1 cellular context compared by ENCODE assay signal in genomic region chr9:35489313-35490154, GRCh38.
TF ChIP-seq lines count a peak whose summit lies in the region.

A gene with protein sequence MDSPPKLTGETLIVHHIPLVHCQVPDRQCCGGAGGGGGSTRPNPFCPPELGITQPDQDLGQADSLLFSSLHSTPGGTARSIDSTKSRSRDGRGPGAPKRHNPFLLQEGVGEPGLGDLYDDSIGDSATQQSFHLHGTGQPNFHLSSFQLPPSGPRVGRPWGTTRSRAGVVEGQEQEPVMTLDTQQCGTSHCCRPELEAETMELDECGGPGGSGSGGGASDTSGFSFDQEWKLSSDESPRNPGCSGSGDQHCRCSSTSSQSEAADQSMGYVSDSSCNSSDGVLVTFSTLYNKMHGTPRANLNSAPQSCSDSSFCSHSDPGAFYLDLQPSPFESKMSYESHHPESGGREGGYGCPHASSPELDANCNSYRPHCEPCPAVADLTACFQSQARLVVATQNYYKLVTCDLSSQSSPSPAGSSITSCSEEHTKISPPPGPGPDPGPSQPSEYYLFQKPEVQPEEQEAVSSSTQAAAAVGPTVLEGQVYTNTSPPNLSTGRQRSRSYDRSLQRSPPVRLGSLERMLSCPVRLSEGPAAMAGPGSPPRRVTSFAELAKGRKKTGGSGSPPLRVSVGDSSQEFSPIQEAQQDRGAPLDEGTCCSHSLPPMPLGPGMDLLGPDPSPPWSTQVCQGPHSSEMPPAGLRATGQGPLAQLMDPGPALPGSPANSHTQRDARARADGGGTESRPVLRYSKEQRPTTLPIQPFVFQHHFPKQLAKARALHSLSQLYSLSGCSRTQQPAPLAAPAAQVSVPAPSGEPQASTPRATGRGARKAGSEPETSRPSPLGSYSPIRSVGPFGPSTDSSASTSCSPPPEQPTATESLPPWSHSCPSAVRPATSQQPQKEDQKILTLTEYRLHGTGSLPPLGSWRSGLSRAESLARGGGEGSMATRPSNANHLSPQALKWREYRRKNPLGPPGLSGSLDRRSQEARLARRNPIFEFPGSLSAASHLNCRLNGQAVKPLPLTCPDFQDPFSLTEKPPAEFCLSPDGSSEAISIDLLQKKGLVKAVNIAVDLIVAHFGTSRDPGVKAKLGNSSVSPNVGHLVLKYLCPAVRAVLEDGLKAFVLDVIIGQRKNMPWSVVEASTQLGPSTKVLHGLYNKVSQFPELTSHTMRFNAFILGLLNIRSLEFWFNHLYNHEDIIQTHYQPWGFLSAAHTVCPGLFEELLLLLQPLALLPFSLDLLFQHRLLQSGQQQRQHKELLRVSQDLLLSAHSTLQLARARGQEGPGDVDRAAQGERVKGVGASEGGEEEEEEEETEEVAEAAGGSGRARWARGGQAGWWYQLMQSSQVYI (N-terminal part only) (plus strand): TSS chr9:35490111. CDS start chr9:35546522, 56,411 bp downstream.

TF ChIP-seq in HepG2, 621 proteins besides CTCF, POLR2A, EP300 and RAD21 (continued from another document and continues in another):
- TF ChIP-seq DZIP1 (CRISPR knock-in tag; IDR thresholded peaks at IDR 0.05) (no peak), ZFP41 (CRISPR knock-in tag; IDR thresholded peaks at IDR 0.05; ENCODE audit: borderline replicate concordance) (no peak), ZNF713 (CRISPR knock-in tag; IDR thresholded peaks at IDR 0.05) (no peak), ZNF225 (CRISPR knock-in tag; IDR thresholded peaks at IDR 0.05) (no peak), MIXL1 (CRISPR knock-in tag; IDR thresholded peaks at IDR 0.05) (no peak; the same call in 1 of the 2 replicates), ZNF557 (CRISPR knock-in tag; IDR thresholded peaks at IDR 0.05) (peak; percentile 80; the same call in 1 of the 2 replicates), ZNF335 (CRISPR knock-in tag; IDR thresholded peaks at IDR 0.05) (no peak), ZNF878 (CRISPR knock-in tag; IDR thresholded peaks at IDR 0.05) (peak; percentile 67; the same call in 1 of the 2 replicates), ZNF446 (CRISPR knock-in tag; IDR thresholded peaks at IDR 0.05) (peak; percentile 96; the same call in 1 of the 2 replicates), DNMT1 (CRISPR knock-in tag; IDR thresholded peaks at IDR 0.05) (0 out of 2 replicates have a peak, but pooled peaks have one; percentile 49), ZNF468 (CRISPR knock-in tag; IDR thresholded peaks at IDR 0.05) (0 out of 2 replicates have a peak, but pooled peaks have one; percentile 39), RERE (CRISPR knock-in tag; IDR thresholded peaks at IDR 0.05; ENCODE audit: low read depth) (0 out of 2 replicates have a peak, but pooled peaks have one; percentile 7), ZSCAN9 (CRISPR knock-in tag; IDR thresholded peaks at IDR 0.05; ENCODE audit: borderline replicate concordance) (peak; percentile 79; the same call in 1 of the 2 replicates), FOXA1 (IDR thresholded peaks at IDR 0.05) (no peak), FOXA1 (CRISPR knock-in tag; IDR thresholded peaks at IDR 0.05) (peak; percentile 70), ISL2 (CRISPR knock-in tag; IDR thresholded peaks at IDR 0.05) (peak; percentile 44; the same call in 1 of the 2 replicates), HOXA5 (CRISPR knock-in tag; IDR thresholded peaks at IDR 0.05) (0 out of 2 replicates have a peak, but pooled peaks have one; percentile 53), ATF2 (CRISPR knock-in tag; IDR thresholded peaks at IDR 0.05) (no peak; the same call in 1 of the 2 replicates), NR2F6 (IDR thresholded peaks at IDR 0.05) (no peak; the same call in 1 of the 2 replicates), NR2F6 (CRISPR knock-in tag; IDR thresholded peaks at IDR 0.05) (no peak), ZNF790 (CRISPR knock-in tag; IDR thresholded peaks at IDR 0.05; ENCODE audit: borderline replicate concordance) (peak; percentile 70; the same call in 1 of the 2 replicates), ZNF672 (CRISPR knock-in tag; IDR thresholded peaks at IDR 0.05) (no peak), PRPF4 (IDR thresholded peaks at IDR 0.05; ENCODE audit: low read depth, low read length, poor library complexity, severe bottlenecking) (no peak), SOX6 (IDR thresholded peaks at IDR 0.05) (no peak), SOX6 (CRISPR knock-in tag; IDR thresholded peaks at IDR 0.05) (no peak), UBTF (CRISPR knock-in tag; IDR thresholded peaks at IDR 0.05) (peak; percentile 85), NRL (CRISPR knock-in tag; IDR thresholded peaks at IDR 0.05; ENCODE audit: borderline replicate concordance) (peak; percentile 80; the same call in 1 of the 2 replicates), NR2F2 (IDR thresholded peaks at IDR 0.05; ENCODE audit: borderline replicate concordance, low read depth) (no peak), HNF1B (CRISPR knock-in tag; IDR thresholded peaks at IDR 0.05) (peak; percentile 65; the same call in 1 of the 2 replicates)
- TF ChIP-seq, protein P1, sequence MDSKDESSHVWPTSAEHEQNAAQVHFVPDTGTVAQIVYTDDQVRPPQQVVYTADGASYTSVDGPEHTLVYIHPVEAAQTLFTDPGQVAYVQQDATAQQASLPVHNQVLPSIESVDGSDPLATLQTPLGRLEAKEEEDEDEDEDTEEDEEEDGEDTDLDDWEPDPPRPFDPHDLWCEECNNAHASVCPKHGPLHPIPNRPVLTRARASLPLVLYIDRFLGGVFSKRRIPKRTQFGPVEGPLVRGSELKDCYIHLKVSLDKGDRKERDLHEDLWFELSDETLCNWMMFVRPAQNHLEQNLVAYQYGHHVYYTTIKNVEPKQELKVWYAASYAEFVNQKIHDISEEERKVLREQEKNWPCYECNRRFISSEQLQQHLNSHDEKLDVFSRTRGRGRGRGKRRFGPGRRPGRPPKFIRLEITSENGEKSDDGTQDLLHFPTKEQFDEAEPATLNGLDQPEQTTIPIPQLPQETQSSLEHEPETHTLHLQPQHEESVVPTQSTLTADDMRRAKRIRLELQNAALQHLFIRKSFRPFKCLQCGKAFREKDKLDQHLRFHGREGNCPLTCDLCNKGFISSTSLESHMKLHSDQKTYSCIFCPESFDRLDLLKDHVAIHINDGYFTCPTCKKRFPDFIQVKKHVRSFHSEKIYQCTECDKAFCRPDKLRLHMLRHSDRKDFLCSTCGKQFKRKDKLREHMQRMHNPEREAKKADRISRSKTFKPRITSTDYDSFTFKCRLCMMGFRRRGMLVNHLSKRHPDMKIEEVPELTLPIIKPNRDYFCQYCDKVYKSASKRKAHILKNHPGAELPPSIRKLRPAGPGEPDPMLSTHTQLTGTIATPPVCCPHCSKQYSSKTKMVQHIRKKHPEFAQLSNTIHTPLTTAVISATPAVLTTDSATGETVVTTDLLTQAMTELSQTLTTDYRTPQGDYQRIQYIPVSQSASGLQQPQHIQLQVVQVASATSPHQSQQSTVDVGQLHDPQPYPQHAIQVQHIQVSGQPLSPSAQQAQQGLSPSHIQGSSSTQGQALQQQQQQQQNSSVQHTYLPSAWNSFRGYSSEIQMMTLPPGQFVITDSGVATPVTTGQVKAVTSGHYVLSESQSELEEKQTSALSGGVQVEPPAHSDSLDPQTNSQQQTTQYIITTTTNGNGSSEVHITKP (CRISPR knock-in tag; IDR thresholded peaks at IDR 0.05; ENCODE audit: low read depth) = peak; percentile 98
- TF ChIP-seq, protein P2, sequence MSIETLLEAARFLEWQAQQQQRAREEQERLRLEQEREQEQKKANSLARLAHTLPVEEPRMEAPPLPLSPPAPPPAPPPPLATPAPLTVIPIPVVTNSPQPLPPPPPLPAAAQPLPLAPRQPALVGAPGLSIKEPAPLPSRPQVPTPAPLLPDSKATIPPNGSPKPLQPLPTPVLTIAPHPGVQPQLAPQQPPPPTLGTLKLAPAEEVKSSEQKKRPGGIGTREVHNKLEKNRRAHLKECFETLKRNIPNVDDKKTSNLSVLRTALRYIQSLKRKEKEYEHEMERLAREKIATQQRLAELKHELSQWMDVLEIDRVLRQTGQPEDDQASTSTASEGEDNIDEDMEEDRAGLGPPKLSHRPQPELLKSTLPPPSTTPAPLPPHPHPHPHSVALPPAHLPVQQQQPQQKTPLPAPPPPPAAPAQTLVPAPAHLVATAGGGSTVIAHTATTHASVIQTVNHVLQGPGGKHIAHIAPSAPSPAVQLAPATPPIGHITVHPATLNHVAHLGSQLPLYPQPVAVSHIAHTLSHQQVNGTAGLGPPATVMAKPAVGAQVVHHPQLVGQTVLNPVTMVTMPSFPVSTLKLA (IDR thresholded peaks at IDR 0.05) = no peak
